Comparison of ENCODE assay signal across 1 cellular context in genomic region chr20:46932439-46932838, GRCh38. TPM values are rescaled to one million over a fixed set of nuclear protein-coding genes. Genes with fewer than 3 reads are reported as not detected.
"Had no signal": no experiment of that assay in that cellular context is flagged by ENCODE, and none has a peak within 500 bp of the region (broad histone marks: within the 10 kb centered on the region; RNA-seq: fewer than 3 reads in every experiment).

No MANE protein-coding gene starts in this region.

RNA-seq across cellular contexts. Expression of gene EYA2, which starts 37.8 kb away (rescaled TPM):
- polyA plus RNA-seq: immature natural killer cell had no signal
